Comparison of ENCODE assay signal across 10 cellular contexts in the genomic region with DNA sequence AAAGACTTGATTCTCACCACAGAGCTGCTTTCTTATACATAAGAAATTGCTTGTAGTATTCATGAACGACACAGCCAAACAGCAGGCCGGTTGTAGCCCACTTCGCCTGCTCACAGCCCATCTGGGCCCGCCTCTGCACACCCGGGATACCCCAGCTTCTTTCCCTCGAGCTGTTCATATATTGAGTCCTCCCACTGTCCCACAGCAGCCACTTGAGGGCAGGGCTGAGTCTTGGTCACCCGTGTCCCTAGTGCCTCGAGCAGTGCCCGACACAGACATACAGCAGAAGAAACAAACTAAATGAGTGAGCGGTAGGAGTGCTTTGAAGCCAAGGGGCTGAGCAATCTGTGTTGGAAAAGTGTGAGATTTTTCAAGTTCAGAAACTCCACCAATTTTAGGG.
DNase-seq lines count a peak whose midpoint lies in the region; ATAC-seq, FAIRE-seq and TF ChIP-seq lines count a peak whose summit lies in the region.
"Had no signal": no experiment of that assay in that cellular context is flagged by ENCODE, and none has a peak within 500 bp of the region (broad histone marks: within the 10 kb centered on the region; RNA-seq: fewer than 3 reads in every experiment).

No MANE protein-coding gene starts in this region.

- H3K4me1 Mint-ChIP-seq in activated naive CD8-positive, alpha-beta T cell treated with anti-CD3 and anti-CD28 coated beads, Interleukin-2, amount 50 U/mL, for 24 hours: no peaks in the 10 kb centered on the region
- peaks cover 5% of the 10 kb centered on the region for H3K4me1 Mint-ChIP-seq in stimulated activated effector memory CD8-positive, alpha-beta T cell treated with anti-CD3 and anti-CD28 coated beads, Interleukin-12 subunit alpha, Interleukin-12 subunit beta, amount 100 ng/mL, for 72 hours
- H3K4me1 Mint-ChIP-seq: activated naive CD4-positive, alpha-beta T cell treated with anti-CD3 and anti-CD28 coated beads, Interleukin-2, amount 10 ng/mL, durations not matched to agents 7 days and 5 days had no signal

- peak in 1 of 2 experiments; percentile 33; a peak in 2 of 5 replicates for TF ChIP-seq RAD21 in A549 (conservative IDR thresholded peaks at IDR 0.05 in 1 of 2, IDR thresholded peaks at IDR 0.05 in 1 of 2)

- TF ChIP-seq POLR2A in A549 (IDR thresholded peaks at IDR 0.05; ENCODE audit: low read length): no peak

- POLR2A ChIA-PET in A549 (lab: Yijun Ruan, JAX): no interaction called here

- 60% methylated on average over 10 of the region's 10 CpGs for WGBS in A549 (ENCODE audit: missing lambda C conversion rate)

- no peak overlapping the region for H3K4me2 ChIP-seq in A549

- in situ Hi-C loops in brain microvascular endothelial cell (cut with HindIII; ENCODE audit: low pct_ligation_motif_present, low sequenced_read_pairs): no loop called here

- H3K4me1 ChIP-seq in A549: no peaks in the 10 kb centered on the region

- peak; percentile 60 to 77; a peak in 3 of 6 replicates for ATAC-seq in A549
- no peak for ATAC-seq in activated naive CD8-positive, alpha-beta T cell treated with anti-CD3 and anti-CD28 coated beads, Interleukin-2, amount 50 U/mL, for 24 hours
- no peak for ATAC-seq in HG03432 (IDR thresholded peaks at IDR 0.05; ENCODE audit: unreplicated experiment)
- ATAC-seq in stimulated activated effector memory CD8-positive, alpha-beta T cell treated with anti-CD3 and anti-CD28 coated beads, Interleukin-12 subunit alpha, Interleukin-12 subunit beta, amount 100 ng/mL, for 72 hours: no peak

- no peaks in the 10 kb centered on the region for H3K9me3 ChIP-seq in A549
- H3K9me3 ChIP-seq: SJSA1 had no signal

- DNase-seq in A549 (ENCODE audit: low read depth in 1 of 2, low spot score in 1 of 2) (peak; percentile 23 to 32), HFF-Myc (ENCODE audit: extremely low read depth, low read depth) (no peak), brain microvascular endothelial cell (no peak), left kidney (ENCODE audit: low read depth, low spot score) (peak; percentile 46), dedifferentiated amniotic fluid mesenchymal stem cell (ENCODE audit: extremely low spot score) (no peak)
- no peak for DNase-seq in activated naive CD8-positive, alpha-beta T cell treated with anti-CD3 and anti-CD28 coated beads, Interleukin-2, amount 50 U/mL, for 24 hours
- DNase-seq in stimulated activated effector memory CD8-positive, alpha-beta T cell treated with anti-CD3 and anti-CD28 coated beads, Interleukin-12 subunit alpha, Interleukin-12 subunit beta, amount 100 ng/mL, for 72 hours (ENCODE audit: low spot score in 2 of 2): no peak
- DNase-seq: activated naive CD4-positive, alpha-beta T cell treated with anti-CD3 and anti-CD28 coated beads, Interleukin-2, amount 10 ng/mL, durations not matched to agents 7 days and 5 days had no signal

- no peaks in the 10 kb centered on the region for H3K9me3 Mint-ChIP-seq in activated naive CD8-positive, alpha-beta T cell treated with anti-CD3 and anti-CD28 coated beads, Interleukin-2, amount 50 U/mL, for 24 hours
- H3K9me3 Mint-ChIP-seq in stimulated activated effector memory CD8-positive, alpha-beta T cell treated with anti-CD3 and anti-CD28 coated beads, Interleukin-12 subunit alpha, Interleukin-12 subunit beta, amount 100 ng/mL, for 72 hours: no peaks in the 10 kb centered on the region
- H3K9me3 Mint-ChIP-seq: activated naive CD4-positive, alpha-beta T cell treated with anti-CD3 and anti-CD28 coated beads, Interleukin-2, amount 10 ng/mL, durations not matched to agents 7 days and 5 days had no signal

- H3K4me3 Mint-ChIP-seq in activated naive CD8-positive, alpha-beta T cell treated with anti-CD3 and anti-CD28 coated beads, Interleukin-2, amount 50 U/mL, for 24 hours: no peak overlapping the region
- no peak overlapping the region for H3K4me3 Mint-ChIP-seq in stimulated activated effector memory CD8-positive, alpha-beta T cell treated with anti-CD3 and anti-CD28 coated beads, Interleukin-12 subunit alpha, Interleukin-12 subunit beta, amount 100 ng/mL, for 72 hours
- H3K4me3 Mint-ChIP-seq: activated naive CD4-positive, alpha-beta T cell treated with anti-CD3 and anti-CD28 coated beads, Interleukin-2, amount 10 ng/mL, durations not matched to agents 7 days and 5 days had no signal

- TF ChIP-seq EP300 in A549 (IDR thresholded peaks at IDR 0.05): no peak

- H3K27ac ChIP-seq in A549 (no peak overlapping the region), brain microvascular endothelial cell (no peak overlapping the region)
- H3K27ac ChIP-seq: SJSA1 had no signal

- no peak overlapping the region for H3K27ac Mint-ChIP-seq in activated naive CD8-positive, alpha-beta T cell treated with anti-CD3 and anti-CD28 coated beads, Interleukin-2, amount 50 U/mL, for 24 hours
- no peak overlapping the region for H3K27ac Mint-ChIP-seq in stimulated activated effector memory CD8-positive, alpha-beta T cell treated with anti-CD3 and anti-CD28 coated beads, Interleukin-12 subunit alpha, Interleukin-12 subunit beta, amount 100 ng/mL, for 72 hours
- H3K27ac Mint-ChIP-seq: activated naive CD4-positive, alpha-beta T cell treated with anti-CD3 and anti-CD28 coated beads, Interleukin-2, amount 10 ng/mL, durations not matched to agents 7 days and 5 days had no signal

- no peaks in the 10 kb centered on the region for H3K36me3 Mint-ChIP-seq in activated naive CD8-positive, alpha-beta T cell treated with anti-CD3 and anti-CD28 coated beads, Interleukin-2, amount 50 U/mL, for 24 hours (ENCODE audit: low read depth)
- H3K36me3 Mint-ChIP-seq in stimulated activated effector memory CD8-positive, alpha-beta T cell treated with anti-CD3 and anti-CD28 coated beads, Interleukin-12 subunit alpha, Interleukin-12 subunit beta, amount 100 ng/mL, for 72 hours: no peaks in the 10 kb centered on the region
- H3K36me3 Mint-ChIP-seq: activated naive CD4-positive, alpha-beta T cell treated with anti-CD3 and anti-CD28 coated beads, Interleukin-2, amount 10 ng/mL, durations not matched to agents 7 days and 5 days had no signal

- 0 out of 3 replicates have a peak, but pooled peaks have one; percentile 25 for TF ChIP-seq CTCF in A549 (IDR thresholded peaks at IDR 0.05)
- peak; percentile 31 for TF ChIP-seq CTCF in HFF-Myc (IDR thresholded peaks at IDR 0.05; ENCODE audit: low read depth, low read length, missing control alignments)
- TF ChIP-seq CTCF in brain microvascular endothelial cell (IDR thresholded peaks at IDR 0.05; ENCODE audit: low read depth, low read length, missing control alignments): peak; percentile 49

- no peaks in the 10 kb centered on the region for H3K27me3 ChIP-seq in brain microvascular endothelial cell (replicated peaks)
- H3K27me3 ChIP-seq: SJSA1 had no signal

- FAIRE-seq in A549 (lab: Jason Lieb, UNC): no peak

- H3K4me3 ChIP-seq in A549 (no peak overlapping the region), HFF-Myc (replicated peaks; ENCODE audit: low read depth, low read length) (no peak overlapping the region), brain microvascular endothelial cell (ENCODE audit: low read depth, low read length) (no peak overlapping the region)
- H3K4me3 ChIP-seq: SJSA1 had no signal

- H3K36me3 ChIP-seq in brain microvascular endothelial cell (replicated peaks): no peaks in the 10 kb centered on the region
- H3K36me3 ChIP-seq: SJSA1 had no signal

- CTCF ChIA-PET in A549 (lab: Yijun Ruan, JAX): interaction anchor here (0.7 to 1.6 kb wide), 4 partner anchors 9 to 219 kb away, joined by 3 to 7 read pairs (median 3); no protein-coding TSS in a partner anchor

- no peaks in the 10 kb centered on the region for H3K27me3 Mint-ChIP-seq in activated naive CD8-positive, alpha-beta T cell treated with anti-CD3 and anti-CD28 coated beads, Interleukin-2, amount 50 U/mL, for 24 hours
- H3K27me3 Mint-ChIP-seq: activated naive CD4-positive, alpha-beta T cell treated with anti-CD3 and anti-CD28 coated beads, Interleukin-2, amount 10 ng/mL, durations not matched to agents 7 days and 5 days had no signal

TF ChIP-seq in A549, 52 proteins besides CTCF, POLR2A, EP300 and RAD21:
- 0 out of 3 replicates have a peak, but pooled peaks have one; percentile 21 for TF ChIP-seq SMC3 (IDR thresholded peaks at IDR 0.05)
- TF ChIP-seq MAZ (IDR thresholded peaks at IDR 0.05; ENCODE audit: borderline replicate concordance, low read depth, low read length): no peak
TF ChIP-seq in A549: peak in this region for 1.

Comparison
In these comparisons a context has a peak if more than half of its experiments do, and no peak if none do; other contexts are left out.
1. ATAC-seq: peak in A549 (2 of 2); none in activated naive CD8-positive, alpha-beta T cell treated with anti-CD3 and anti-CD28 coated beads, Interleukin-2, amount 50 U/mL, for 24 hours (single experiment), HG03432 (single experiment) and stimulated activated effector memory CD8-positive, alpha-beta T cell treated with anti-CD3 and anti-CD28 coated beads, Interleukin-12 subunit alpha, Interleukin-12 subunit beta, amount 100 ng/mL, for 72 hours (single experiment).
2. DNase-seq: peak in A549 (2 of 2) and left kidney (single experiment); none in HFF-Myc (single experiment), brain microvascular endothelial cell (single experiment), activated naive CD8-positive, alpha-beta T cell treated with anti-CD3 and anti-CD28 coated beads, Interleukin-2, amount 50 U/mL, for 24 hours (single experiment), dedifferentiated amniotic fluid mesenchymal stem cell (single experiment) and stimulated activated effector memory CD8-positive, alpha-beta T cell treated with anti-CD3 and anti-CD28 coated beads, Interleukin-12 subunit alpha, Interleukin-12 subunit beta, amount 100 ng/mL, for 72 hours (0 of 2).
3. Peak in every context shown above with its lines, with median percentiles within 50 percentile points of each other: CTCF ChIP-seq.